Comparison of ENCODE assay signal across 1 cellular context in the genomic region with DNA sequence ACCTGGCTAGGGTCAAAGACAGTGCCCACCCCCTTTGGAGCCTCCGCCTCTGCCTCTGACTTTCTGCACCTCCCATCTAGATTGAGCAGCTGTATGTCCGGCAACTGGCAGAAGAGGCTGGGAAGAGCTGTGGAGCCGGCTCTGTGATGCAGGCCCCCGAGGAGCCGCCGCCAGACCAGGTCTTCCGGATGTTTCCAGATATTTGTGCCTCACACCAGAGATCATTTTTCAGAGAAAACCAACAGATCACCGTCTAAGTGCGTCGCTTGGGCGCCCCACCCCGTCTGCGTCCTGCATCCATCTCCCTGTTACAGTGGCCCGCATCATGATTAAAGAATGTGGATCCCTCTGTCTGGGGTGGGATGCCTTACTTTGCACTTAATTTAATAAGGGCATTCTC.
TF ChIP-seq lines count a peak whose summit lies in the region.

No MANE protein-coding gene starts in this region.

TF ChIP-seq in HepG2, 621 proteins besides CTCF, POLR2A, EP300 and RAD21:
- no peak for TF ChIP-seq IKZF4 (CRISPR knock-in tag; IDR thresholded peaks at IDR 0.05; ENCODE audit: borderline replicate concordance, low read depth, not compliant biosample characterization)
- no peak for TF ChIP-seq XBP1 (CRISPR knock-in tag; IDR thresholded peaks at IDR 0.05)
- no peak for TF ChIP-seq ZFX (CRISPR knock-in tag; IDR thresholded peaks at IDR 0.05; ENCODE audit: low read depth)
- no peak for TF ChIP-seq ZNF3 (CRISPR knock-in tag; IDR thresholded peaks at IDR 0.05)
- TF ChIP-seq ZNF124 (CRISPR knock-in tag; IDR thresholded peaks at IDR 0.05): no peak
- no peak for TF ChIP-seq GZF1 (CRISPR knock-in tag; IDR thresholded peaks at IDR 0.05)
- no peak for TF ChIP-seq NFATC3 (CRISPR knock-in tag; IDR thresholded peaks at IDR 0.05)
